In the genomic region with DNA sequence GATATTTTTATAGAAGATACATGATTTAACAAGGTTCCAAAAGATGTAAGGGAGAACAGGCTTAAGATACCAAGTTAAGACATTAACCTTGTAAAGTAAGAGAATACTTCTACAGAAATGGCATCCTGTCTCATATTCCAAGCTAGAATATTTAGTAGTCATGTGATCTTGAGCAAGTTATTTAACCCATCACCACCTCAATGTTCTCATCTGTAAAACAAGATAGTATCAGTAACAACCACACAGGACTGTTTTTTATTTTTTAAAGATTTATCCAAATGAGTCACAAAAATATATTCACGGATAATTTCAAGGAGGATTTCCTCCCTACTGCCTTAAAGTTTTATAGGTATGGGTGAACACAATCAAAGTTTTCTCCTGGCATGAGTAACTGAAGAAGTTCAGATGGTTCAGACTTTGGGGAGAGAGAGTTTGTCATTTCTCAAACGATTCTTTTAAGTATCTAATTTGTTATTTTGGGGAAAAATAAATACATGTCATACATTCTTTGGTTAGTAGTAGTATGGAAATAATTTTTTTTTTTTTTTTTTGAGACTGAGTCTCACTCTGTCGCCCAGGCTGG, we compare ENCODE assay signal across 1 cellular context.
TF ChIP-seq lines count a peak whose summit lies in the region.

No MANE protein-coding gene starts in this region.

TF ChIP-seq in SK-N-SH treated with all-trans-retinoic acid at 6 μM for 48 hours, 23 proteins besides CTCF, POLR2A, EP300 and RAD21 (continued from another document):
- TF ChIP-seq, protein P1, sequence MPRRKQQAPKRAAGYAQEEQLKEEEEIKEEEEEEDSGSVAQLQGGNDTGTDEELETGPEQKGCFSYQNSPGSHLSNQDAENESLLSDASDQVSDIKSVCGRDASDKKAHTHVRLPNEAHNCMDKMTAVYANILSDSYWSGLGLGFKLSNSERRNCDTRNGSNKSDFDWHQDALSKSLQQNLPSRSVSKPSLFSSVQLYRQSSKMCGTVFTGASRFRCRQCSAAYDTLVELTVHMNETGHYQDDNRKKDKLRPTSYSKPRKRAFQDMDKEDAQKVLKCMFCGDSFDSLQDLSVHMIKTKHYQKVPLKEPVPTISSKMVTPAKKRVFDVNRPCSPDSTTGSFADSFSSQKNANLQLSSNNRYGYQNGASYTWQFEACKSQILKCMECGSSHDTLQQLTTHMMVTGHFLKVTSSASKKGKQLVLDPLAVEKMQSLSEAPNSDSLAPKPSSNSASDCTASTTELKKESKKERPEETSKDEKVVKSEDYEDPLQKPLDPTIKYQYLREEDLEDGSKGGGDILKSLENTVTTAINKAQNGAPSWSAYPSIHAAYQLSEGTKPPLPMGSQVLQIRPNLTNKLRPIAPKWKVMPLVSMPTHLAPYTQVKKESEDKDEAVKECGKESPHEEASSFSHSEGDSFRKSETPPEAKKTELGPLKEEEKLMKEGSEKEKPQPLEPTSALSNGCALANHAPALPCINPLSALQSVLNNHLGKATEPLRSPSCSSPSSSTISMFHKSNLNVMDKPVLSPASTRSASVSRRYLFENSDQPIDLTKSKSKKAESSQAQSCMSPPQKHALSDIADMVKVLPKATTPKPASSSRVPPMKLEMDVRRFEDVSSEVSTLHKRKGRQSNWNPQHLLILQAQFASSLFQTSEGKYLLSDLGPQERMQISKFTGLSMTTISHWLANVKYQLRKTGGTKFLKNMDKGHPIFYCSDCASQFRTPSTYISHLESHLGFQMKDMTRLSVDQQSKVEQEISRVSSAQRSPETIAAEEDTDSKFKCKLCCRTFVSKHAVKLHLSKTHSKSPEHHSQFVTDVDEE (CRISPR knock-in tag; IDR thresholded peaks at IDR 0.05), result no peak
- no peak for TF ChIP-seq ISL1 (CRISPR knock-in tag; IDR thresholded peaks at IDR 0.05)
- no peak for TF ChIP-seq ZFP30 (CRISPR knock-in tag; IDR thresholded peaks at IDR 0.05)
- TF ChIP-seq ZNF70 (CRISPR knock-in tag; IDR thresholded peaks at IDR 0.05), result no peak
- TF ChIP-seq RARB (CRISPR knock-in tag; IDR thresholded peaks at IDR 0.05), result no peak
- TF ChIP-seq PPARA (CRISPR knock-in tag; IDR thresholded peaks at IDR 0.05; ENCODE audit: borderline replicate concordance), result no peak
- TF ChIP-seq ZNF8 (CRISPR knock-in tag; IDR thresholded peaks at IDR 0.05), result no peak
- no peak for TF ChIP-seq OSR1 (CRISPR knock-in tag; IDR thresholded peaks at IDR 0.05)
- TF ChIP-seq, protein P2, sequence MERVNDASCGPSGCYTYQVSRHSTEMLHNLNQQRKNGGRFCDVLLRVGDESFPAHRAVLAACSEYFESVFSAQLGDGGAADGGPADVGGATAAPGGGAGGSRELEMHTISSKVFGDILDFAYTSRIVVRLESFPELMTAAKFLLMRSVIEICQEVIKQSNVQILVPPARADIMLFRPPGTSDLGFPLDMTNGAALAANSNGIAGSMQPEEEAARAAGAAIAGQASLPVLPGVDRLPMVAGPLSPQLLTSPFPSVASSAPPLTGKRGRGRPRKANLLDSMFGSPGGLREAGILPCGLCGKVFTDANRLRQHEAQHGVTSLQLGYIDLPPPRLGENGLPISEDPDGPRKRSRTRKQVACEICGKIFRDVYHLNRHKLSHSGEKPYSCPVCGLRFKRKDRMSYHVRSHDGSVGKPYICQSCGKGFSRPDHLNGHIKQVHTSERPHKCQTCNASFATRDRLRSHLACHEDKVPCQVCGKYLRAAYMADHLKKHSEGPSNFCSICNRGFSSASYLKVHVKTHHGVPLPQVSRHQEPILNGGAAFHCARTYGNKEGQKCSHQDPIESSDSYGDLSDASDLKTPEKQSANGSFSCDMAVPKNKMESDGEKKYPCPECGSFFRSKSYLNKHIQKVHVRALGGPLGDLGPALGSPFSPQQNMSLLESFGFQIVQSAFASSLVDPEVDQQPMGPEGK (CRISPR knock-in tag; IDR thresholded peaks at IDR 0.05; ENCODE audit: borderline replicate concordance), result no peak
